ENCODE assay signal across 17 cellular contexts in the genomic region with DNA sequence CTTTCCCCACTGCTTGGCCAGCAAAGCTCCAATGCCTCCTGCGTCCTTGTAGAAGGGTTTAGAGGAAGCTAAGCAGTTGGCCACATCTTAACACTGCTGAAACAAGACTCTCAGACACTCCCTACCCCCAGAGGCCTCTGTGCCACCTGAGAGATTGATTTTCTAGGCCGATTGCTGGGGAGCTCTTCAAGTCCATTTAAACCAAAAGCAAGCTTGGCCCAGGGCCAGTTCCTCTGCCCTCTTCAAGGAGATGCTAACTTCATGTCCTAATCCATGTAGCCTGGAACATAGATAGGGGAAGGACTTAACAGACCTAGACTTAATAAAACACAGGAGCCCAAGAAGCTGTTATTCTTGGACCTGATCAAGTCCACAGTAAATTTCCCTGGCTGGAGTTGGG. TPM values are rescaled to one million over a fixed set of nuclear protein-coding genes. Genes with fewer than 3 reads are reported as not detected.
"Had no signal": no experiment of that assay in that cellular context is flagged by ENCODE, and none has a peak within 500 bp of the region (broad histone marks: within the 10 kb centered on the region; RNA-seq: fewer than 3 reads in every experiment).

No MANE protein-coding gene starts in this region.

- H3K27me3 ChIP-seq: esophagus muscularis mucosa, heart right ventricle, tibial artery, vagina had no signal

- ATAC-seq: activated CD8-positive, alpha-beta memory T cell treated with anti-CD3 and anti-CD28 coated beads, Interleukin-2, amount 10 ng/mL, durations not matched to agents 7 days and 5 days; activated T-cell treated with anti-CD3 and anti-CD28 coated beads, Interleukin-2, amount 50 U/mL, for 4 hours; heart right ventricle had no signal

- H3K4me1 ChIP-seq: esophagus muscularis mucosa, heart right ventricle, tibial artery, vagina had no signal

- H3K4me3 ChIP-seq: esophagus muscularis mucosa, heart right ventricle, tibial artery, vagina had no signal

- H3K9me3 ChIP-seq: esophagus muscularis mucosa, heart right ventricle, tibial artery, vagina had no signal

- FAIRE-seq: keratinocyte had no signal

- H3K27ac ChIP-seq: esophagus muscularis mucosa, heart right ventricle, tibial artery, vagina had no signal

- H3K36me3 ChIP-seq: tibial artery had no signal

- DNase-seq: activated CD4-positive, alpha-beta T cell treated with anti-CD3 and anti-CD28 coated beads for 1 hour; activated CD4-positive, alpha-beta T cell treated with anti-CD3 and anti-CD28 coated beads, Interleukin-2, amount 50 U/mL, for 48 hours; activated CD8-positive, alpha-beta memory T cell treated with anti-CD3 and anti-CD28 coated beads, Interleukin-2, amount 10 ng/mL, durations not matched to agents 7 days and 5 days; activated effector memory CD4-positive, alpha-beta T cell treated with anti-CD3 and anti-CD28 coated beads, Interleukin-2, amount 50 U/mL, for 16 hours; activated T-cell treated with anti-CD3 and anti-CD28 coated beads, Interleukin-2, amount 50 U/mL, for 4 hours; foreskin melanocyte; nephron progenitor cell had no signal

RNA-seq across cellular contexts. Expression of a gene that starts 27.2 kb away (rescaled TPM):
- total RNA-seq: activated CD8-positive, alpha-beta memory T cell treated with anti-CD3 and anti-CD28 coated beads, Interleukin-2, amount 10 ng/mL, durations not matched to agents 7 days and 5 days; activated T-cell treated with anti-CD3 and anti-CD28 coated beads, Interleukin-2, amount 50 U/mL, for 4 hours; chondrocyte; esophagus muscularis mucosa; heart right ventricle; lower leg skin; mesenteric fat pad; omental fat pad; skeletal muscle tissue; vagina had no signal
- polyA plus RNA-seq: heart right ventricle, keratinocyte had no signal
